ENCODE assay signal across 12 cellular contexts in the genomic region with DNA sequence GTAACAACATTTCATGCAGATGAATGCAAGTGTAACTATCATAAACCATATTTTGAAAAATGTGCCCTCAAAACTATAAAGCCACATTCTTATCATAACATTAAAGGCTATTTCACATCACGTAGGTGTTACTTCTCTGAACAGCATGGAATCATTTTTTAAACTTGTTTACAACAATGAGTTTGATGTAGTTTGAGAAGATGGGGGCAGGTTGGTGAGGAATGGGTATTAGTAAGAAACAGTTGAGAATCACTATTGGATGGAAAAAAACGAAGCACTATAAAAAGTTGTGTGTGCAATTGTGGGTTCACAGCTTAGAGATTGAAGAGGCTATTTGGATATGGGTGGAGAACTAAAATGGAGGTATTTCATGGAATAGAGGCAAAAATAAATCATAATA.
"Had no signal": no experiment of that assay in that cellular context is flagged by ENCODE, and none has a peak within 500 bp of the region (broad histone marks: within the 10 kb centered on the region; RNA-seq: fewer than 3 reads in every experiment).

No MANE protein-coding gene starts in this region.

- H3K4me1 Mint-ChIP-seq: activated naive CD8-positive, alpha-beta T cell treated with anti-CD3 and anti-CD28 coated beads, Interleukin-2, amount 10 ng/mL, durations not matched to agents 7 days and 5 days had no signal

- H3K27ac Mint-ChIP-seq: activated naive CD8-positive, alpha-beta T cell treated with anti-CD3 and anti-CD28 coated beads, Interleukin-2, amount 10 ng/mL, durations not matched to agents 7 days and 5 days; T-helper 2 cell treated with Interferon-gamma antibody and Interleukin-4, amounts not matched to agents 5 μg/mL and 100 μg/mL, for 36 hours had no signal

- H3K9me3 ChIP-seq: ascending aorta, sigmoid colon had no signal

- H3K4me3 ChIP-seq: ascending aorta, dorsolateral prefrontal cortex, hepatocyte, sigmoid colon had no signal

- H3K4me2 ChIP-seq: hepatocyte had no signal

- H3K27ac ChIP-seq: ascending aorta, dorsolateral prefrontal cortex, hepatocyte, sigmoid colon had no signal

- H3K79me2 ChIP-seq: hepatocyte had no signal

- H3K36me3 ChIP-seq: ascending aorta, sigmoid colon had no signal

- H3K9me3 Mint-ChIP-seq: T-helper 2 cell treated with Interferon-gamma antibody and Interleukin-4, amounts not matched to agents 5 μg/mL and 100 μg/mL, for 36 hours had no signal

- H2AFZ ChIP-seq: hepatocyte had no signal

- H3K27me3 ChIP-seq: ascending aorta, dorsolateral prefrontal cortex, hepatocyte, sigmoid colon had no signal

- H3K27me3 Mint-ChIP-seq: activated naive CD8-positive, alpha-beta T cell treated with anti-CD3 and anti-CD28 coated beads, Interleukin-2, amount 10 ng/mL, durations not matched to agents 7 days and 5 days had no signal

- H3K4me3 Mint-ChIP-seq: activated naive CD8-positive, alpha-beta T cell treated with anti-CD3 and anti-CD28 coated beads, Interleukin-2, amount 10 ng/mL, durations not matched to agents 7 days and 5 days; T-helper 2 cell treated with Interferon-gamma antibody and Interleukin-4, amounts not matched to agents 5 μg/mL and 100 μg/mL, for 36 hours had no signal

- ATAC-seq: left ventricle myocardium superior had no signal

- DNase-seq: activated naive CD8-positive, alpha-beta T cell treated with anti-CD3 and anti-CD28 coated beads, Interleukin-2, amount 10 ng/mL, durations not matched to agents 7 days and 5 days; dorsolateral prefrontal cortex; left ventricle myocardium superior; mesenchymal stem cell; sigmoid colon; stimulated activated CD4-positive, alpha-beta T cell treated with anti-CD3 and anti-CD28 coated beads, Interleukin-12 subunit alpha, Interleukin-12 subunit beta, amount 100 ng/mL, for 4 hours; stimulated activated CD4-positive, alpha-beta T cell treated with anti-CD3 and anti-CD28 coated beads, Interleukin-4, amount 100 ng/mL, for 4 hours; trophoblast cell had no signal

- FAIRE-seq: bronchial epithelial cell had no signal
